In genomic region chr1:66351474-66351873, GRCh38 we compare ENCODE assay signal across 9 cellular contexts.
DNase-seq lines count a peak whose midpoint lies in the region; ATAC-seq and TF ChIP-seq lines count a peak whose summit lies in the region.
"Had no signal": no experiment of that assay in that cellular context is flagged by ENCODE, and none has a peak within 500 bp of the region (broad histone marks: within the 10 kb centered on the region; RNA-seq: fewer than 3 reads in every experiment).

No MANE protein-coding gene starts in this region.

- no peaks in the 10 kb centered on the region for H3K36me3 ChIP-seq in aorta (ENCODE audit: control insufficient read depth in 1 of 2, insufficient read depth in 2 of 2, low read length in 1 of 2)
- H3K36me3 ChIP-seq: pancreas had no signal

- no peaks in the 10 kb centered on the region for H3K9me3 ChIP-seq in aorta (ENCODE audit: control insufficient read depth, low read length)
- H3K9me3 ChIP-seq: pancreas had no signal

- peak; percentile 65 for ATAC-seq in activated CD4-positive, alpha-beta T cell treated with anti-CD3 and anti-CD28 coated beads for 36 hours
- ATAC-seq in HG03135 (IDR thresholded peaks at IDR 0.05; ENCODE audit: unreplicated experiment) (peak; percentile 29), aorta (ENCODE audit: low FRiP score) (no peak)
- peak; percentile 11 for ATAC-seq in central memory CD8-positive, alpha-beta T cell (replicated peaks; ENCODE audit: extremely low read depth, poor library complexity, severe bottlenecking)
- ATAC-seq in stimulated activated memory B cell treated with anti-CD40 and anti-IgM and Interleukin-4, amounts not matched to agents 10 μg/mL and 1 μg/mL and 100 μg/mL, for 72 hours, result no peak

- no peaks in the 10 kb centered on the region for H3K27me3 ChIP-seq in aorta (ENCODE audit: control insufficient read depth in 1 of 2, insufficient read depth in 2 of 2, low read length in 1 of 2)

- no peaks in the 10 kb centered on the region for H3K9me3 Mint-ChIP-seq in activated CD4-positive, alpha-beta T cell treated with anti-CD3 and anti-CD28 coated beads for 36 hours (ENCODE audit: low read depth)
- no peaks in the 10 kb centered on the region for H3K9me3 Mint-ChIP-seq in central memory CD8-positive, alpha-beta T cell
- H3K9me3 Mint-ChIP-seq in stimulated activated memory B cell treated with anti-CD40 and anti-IgM and Interleukin-4, amounts not matched to agents 10 μg/mL and 1 μg/mL and 100 μg/mL, for 72 hours, result peaks cover 3% of the 10 kb centered on the region
- no peaks in the 10 kb centered on the region for H3K9me3 Mint-ChIP-seq in nephron progenitor cell

- H3K27ac ChIP-seq in aorta (ENCODE audit: low read depth in 1 of 2, low read length in 2 of 2), result no peak overlapping the region
- H3K27ac ChIP-seq: pancreas had no signal

- peak overlapping the region; percentile 92 for H3K27ac Mint-ChIP-seq in activated CD4-positive, alpha-beta T cell treated with anti-CD3 and anti-CD28 coated beads for 36 hours
- H3K27ac Mint-ChIP-seq in central memory CD8-positive, alpha-beta T cell (ENCODE audit: low read depth), result peak overlapping the region; percentile 84
- peak overlapping the region; percentile 98 for H3K27ac Mint-ChIP-seq in stimulated activated memory B cell treated with anti-CD40 and anti-IgM and Interleukin-4, amounts not matched to agents 10 μg/mL and 1 μg/mL and 100 μg/mL, for 72 hours
- no peak overlapping the region for H3K27ac Mint-ChIP-seq in nephron progenitor cell

- CTCF ChIA-PET in activated CD4-positive, alpha-beta T cell treated with anti-CD3 and anti-CD28 coated beads for 36 hours (lab: Charles Lee), result interaction anchor here (1.0 to 9.9 kb wide), 22 partner anchors 9 to 392 kb away, joined by 3 to 109 read pairs (median 10); no protein-coding TSS in a partner anchor

- TF ChIP-seq CTCF in nephron progenitor cell (IDR thresholded peaks at IDR 0.05), result no peak

- no peak overlapping the region for H3K4me3 ChIP-seq in aorta (ENCODE audit: low read length in 2 of 2)
- H3K4me3 ChIP-seq: pancreas had no signal

- peaks cover 0 to 4% of the 10 kb centered on the region in 2 donors for H3K4me1 ChIP-seq in aorta (ENCODE audit: control insufficient read depth in 1 of 2, insufficient read depth in 2 of 2, low read length in 2 of 2)
- H3K4me1 ChIP-seq: pancreas had no signal

- POLR2A ChIA-PET in activated CD4-positive, alpha-beta T cell treated with anti-CD3 and anti-CD28 coated beads for 36 hours (lab: Charles Lee), result interaction anchor here (0.6 to 2.5 kb wide), 8 partner anchors 13 to 85 kb away, joined by 3 to 60 read pairs (median 3); no protein-coding TSS in a partner anchor

- intact Hi-C loops in activated CD4-positive, alpha-beta T cell treated with anti-CD3 and anti-CD28 coated beads for 36 hours (cut with DNase I, micrococcal nuclease), result loop anchor here (1.0 to 5.0 kb wide), 9 partner anchors 19 to 539 kb away; no protein-coding TSS in a partner anchor
- intact Hi-C loops in aorta (cut with DNase I), result no loop called here

- peaks cover 40% of the 10 kb centered on the region for H3K36me3 Mint-ChIP-seq in activated CD4-positive, alpha-beta T cell treated with anti-CD3 and anti-CD28 coated beads for 36 hours (ENCODE audit: low read depth)
- H3K36me3 Mint-ChIP-seq in central memory CD8-positive, alpha-beta T cell (ENCODE audit: insufficient read depth), result peaks cover 34% of the 10 kb centered on the region
- peaks cover 42% of the 10 kb centered on the region for H3K36me3 Mint-ChIP-seq in stimulated activated memory B cell treated with anti-CD40 and anti-IgM and Interleukin-4, amounts not matched to agents 10 μg/mL and 1 μg/mL and 100 μg/mL, for 72 hours
- no peaks in the 10 kb centered on the region for H3K36me3 Mint-ChIP-seq in nephron progenitor cell (ENCODE audit: low read depth)

- H3K27me3 Mint-ChIP-seq in activated CD4-positive, alpha-beta T cell treated with anti-CD3 and anti-CD28 coated beads for 36 hours, result no peaks in the 10 kb centered on the region
- no peaks in the 10 kb centered on the region for H3K27me3 Mint-ChIP-seq in central memory CD8-positive, alpha-beta T cell
- no peaks in the 10 kb centered on the region for H3K27me3 Mint-ChIP-seq in stimulated activated memory B cell treated with anti-CD40 and anti-IgM and Interleukin-4, amounts not matched to agents 10 μg/mL and 1 μg/mL and 100 μg/mL, for 72 hours
- H3K27me3 Mint-ChIP-seq in nephron progenitor cell (ENCODE audit: low read depth, poor library complexity), result no peaks in the 10 kb centered on the region

- peaks cover 92% of the 10 kb centered on the region for H3K4me1 Mint-ChIP-seq in activated CD4-positive, alpha-beta T cell treated with anti-CD3 and anti-CD28 coated beads for 36 hours
- peaks cover 76% of the 10 kb centered on the region for H3K4me1 Mint-ChIP-seq in central memory CD8-positive, alpha-beta T cell
- peaks cover 78% of the 10 kb centered on the region for H3K4me1 Mint-ChIP-seq in stimulated activated memory B cell treated with anti-CD40 and anti-IgM and Interleukin-4, amounts not matched to agents 10 μg/mL and 1 μg/mL and 100 μg/mL, for 72 hours
- peaks cover 59% of the 10 kb centered on the region for H3K4me1 Mint-ChIP-seq in nephron progenitor cell

- peak overlapping the region; percentile 18 for H3K4me3 Mint-ChIP-seq in activated CD4-positive, alpha-beta T cell treated with anti-CD3 and anti-CD28 coated beads for 36 hours
- H3K4me3 Mint-ChIP-seq in central memory CD8-positive, alpha-beta T cell, result peak overlapping the region; percentile 67
- H3K4me3 Mint-ChIP-seq in stimulated activated memory B cell treated with anti-CD40 and anti-IgM and Interleukin-4, amounts not matched to agents 10 μg/mL and 1 μg/mL and 100 μg/mL, for 72 hours, result peak overlapping the region; percentile 46
- H3K4me3 Mint-ChIP-seq in nephron progenitor cell, result no peak overlapping the region

- DNase-seq in activated CD4-positive, alpha-beta T cell treated with anti-CD3 and anti-CD28 coated beads for 36 hours, result no peak
- no peak for DNase-seq in activated CD4-positive, alpha-beta T cell treated with anti-CD3 and anti-CD28 coated beads, Interleukin-2, amount 50 U/mL, for 4 hours
- DNase-seq in central memory CD8-positive, alpha-beta T cell (ENCODE audit: low spot score in 2 of 2), result no peak
- DNase-seq in glomerular visceral epithelial cell (ENCODE audit: extremely low spot score), result no peak
- DNase-seq in nephron progenitor cell, result no peak
- DNase-seq in aorta, result no peak
- DNase-seq: pancreas had no signal

Comparison
In these comparisons a context has a peak if more than half of its experiments do, and no peak if none do; other contexts are left out.
1. ATAC-seq: peak in activated CD4-positive, alpha-beta T cell treated with anti-CD3 and anti-CD28 coated beads for 36 hours (single experiment), HG03135 (single experiment) and central memory CD8-positive, alpha-beta T cell (single experiment); none in stimulated activated memory B cell treated with anti-CD40 and anti-IgM and Interleukin-4, amounts not matched to agents 10 μg/mL and 1 μg/mL and 100 μg/mL, for 72 hours (single experiment) and aorta (single experiment).
2. intact Hi-C loops: an anchor here in activated CD4-positive, alpha-beta T cell treated with anti-CD3 and anti-CD28 coated beads for 36 hours (1.0 to 5.0 kb wide); none called in aorta.